Comparison of ENCODE assay signal across 28 cellular contexts in genomic region chr17:42210046-42210445, GRCh38. TPM values are rescaled to one million over a fixed set of nuclear protein-coding genes. Genes with fewer than 3 reads are reported as not detected.
"Had no signal": no experiment of that assay in that cellular context is flagged by ENCODE, and none has a peak within 500 bp of the region (broad histone marks: within the 10 kb centered on the region; RNA-seq: fewer than 3 reads in every experiment).

No MANE protein-coding gene starts in this region.

- H3K4me1 Mint-ChIP-seq: activated CD4-positive, alpha-beta T cell treated with anti-CD3 and anti-CD28 coated beads for 36 hours; activated CD4-positive, alpha-beta T cell treated with anti-CD3 and anti-CD28 coated beads, Interleukin-2, amount 10 ng/mL, durations not matched to agents 7 days and 5 days; activated naive CD8-positive, alpha-beta T cell treated with anti-CD3 and anti-CD28 coated beads, Interleukin-2, amount 50 U/mL, for 24 hours; IgD-negative memory B cell had no signal

- ATAC-seq: activated CD4-positive, alpha-beta T cell treated with anti-CD3 and anti-CD28 coated beads for 36 hours; activated CD8-positive, alpha-beta T cell treated with anti-CD3 and anti-CD28 coated beads, Interleukin-2, amount 10 ng/mL, durations not matched to agents 7 days and 5 days; activated naive CD4-positive, alpha-beta T cell treated with anti-CD3 and anti-CD28 coated beads, Interleukin-2, amount 50 U/mL, for 72 hours; activated naive CD8-positive, alpha-beta T cell treated with anti-CD3 and anti-CD28 coated beads, Interleukin-2, amount 50 U/mL, for 24 hours; Panc1 had no signal

- H3K9me3 Mint-ChIP-seq: activated CD4-positive, alpha-beta T cell treated with anti-CD3 and anti-CD28 coated beads, Interleukin-2, amount 10 ng/mL, durations not matched to agents 7 days and 5 days; activated naive CD4-positive, alpha-beta T cell treated with anti-CD3 and anti-CD28 coated beads, Interleukin-2, amount 50 U/mL, for 72 hours; activated naive CD8-positive, alpha-beta T cell treated with anti-CD3 and anti-CD28 coated beads, Interleukin-2, amount 50 U/mL, for 24 hours; activated T-cell treated with anti-CD3 and anti-CD28 coated beads, Interleukin-2, amount 50 U/mL, for 24 hours; activated T-helper 2 cell treated with anti-CD3 and anti-CD28 coated beads, Interferon-gamma antibody, Interleukin-2, Interleukin-4, amounts not matched to agents 10 μg/mL and 5 μg/mL and 100 μg/mL, durations not matched to agents 14 hours and 24 hours and 36 hours; IgD-negative memory B cell; T-helper 1 cell treated with Interleukin-12 subunit alpha and Interleukin-12 subunit beta and Interleukin-4 antibody, amounts not matched to agents 30 μg/mL and 1 μg/mL, for 36 hours; T-helper 2 cell treated with Interferon-gamma antibody and Interleukin-4, amounts not matched to agents 5 μg/mL and 100 μg/mL, for 36 hours had no signal

- DNase-seq: activated CD4-positive, alpha-beta T cell treated with anti-CD3 and anti-CD28 coated beads for 36 hours; activated CD4-positive, alpha-beta T cell treated with anti-CD3 and anti-CD28 coated beads, Interleukin-2, amount 10 ng/mL, durations not matched to agents 7 days and 5 days; activated CD4-positive, alpha-beta T cell treated with anti-CD3 and anti-CD28 coated beads, Interleukin-2, amount 50 U/mL, for 48 hours; activated CD8-positive, alpha-beta T cell treated with anti-CD3 and anti-CD28 coated beads, Interleukin-2, amount 10 ng/mL, durations not matched to agents 7 days and 5 days; activated gamma-delta T cell; activated naive CD4-positive, alpha-beta T cell treated with Interleukin-2 at 50 U/mL for 16 hours; activated naive CD8-positive, alpha-beta T cell treated with anti-CD3 and anti-CD28 coated beads, Interleukin-2, amount 50 U/mL, for 24 hours; activated T-cell treated with anti-CD3 and anti-CD28 coated beads, Interleukin-2, amount 50 U/mL, for 24 hours; amniotic stem cell; aorta; brain microvascular endothelial cell; Karpas-422; KBM-7; NCI-H1105; NCI-H1417 treated with DMSO at 0.1 percent for 48 hours; NCI-H1694; NCI-H1930; NCI-H345; NCI-H524 treated with DMSO at 0.1 percent for 48 hours had no signal

- H3K4me3 Mint-ChIP-seq: activated CD4-positive, alpha-beta T cell treated with anti-CD3 and anti-CD28 coated beads for 36 hours; activated CD4-positive, alpha-beta T cell treated with anti-CD3 and anti-CD28 coated beads, Interleukin-2, amount 10 ng/mL, durations not matched to agents 7 days and 5 days; activated CD8-positive, alpha-beta T cell treated with anti-CD3 and anti-CD28 coated beads, Interleukin-2, amount 10 ng/mL, durations not matched to agents 7 days and 5 days; activated naive CD8-positive, alpha-beta T cell treated with anti-CD3 and anti-CD28 coated beads, Interleukin-2, amount 50 U/mL, for 24 hours; activated T-cell treated with anti-CD3 and anti-CD28 coated beads, Interleukin-2, amount 50 U/mL, for 24 hours; IgD-negative memory B cell; T-helper 1 cell treated with Interleukin-12 subunit alpha and Interleukin-12 subunit beta and Interleukin-4 antibody, amounts not matched to agents 30 μg/mL and 1 μg/mL, for 36 hours; T-helper 2 cell treated with Interferon-gamma antibody and Interleukin-4, amounts not matched to agents 5 μg/mL and 100 μg/mL, for 36 hours had no signal

- H3K27ac ChIP-seq: brain microvascular endothelial cell had no signal

- H3K27me3 ChIP-seq: brain microvascular endothelial cell had no signal

- H3K27ac Mint-ChIP-seq: activated CD4-positive, alpha-beta T cell treated with anti-CD3 and anti-CD28 coated beads for 36 hours; activated CD4-positive, alpha-beta T cell treated with anti-CD3 and anti-CD28 coated beads, Interleukin-2, amount 10 ng/mL, durations not matched to agents 7 days and 5 days; activated naive CD8-positive, alpha-beta T cell treated with anti-CD3 and anti-CD28 coated beads, Interleukin-2, amount 50 U/mL, for 24 hours; activated T-helper 2 cell treated with anti-CD3 and anti-CD28 coated beads, Interferon-gamma antibody, Interleukin-2, Interleukin-4, amounts not matched to agents 10 μg/mL and 5 μg/mL and 100 μg/mL, durations not matched to agents 14 hours and 24 hours and 36 hours; IgD-negative memory B cell; T-helper 1 cell treated with Interleukin-12 subunit alpha and Interleukin-12 subunit beta and Interleukin-4 antibody, amounts not matched to agents 30 μg/mL and 1 μg/mL, for 36 hours; T-helper 2 cell treated with Interferon-gamma antibody and Interleukin-4, amounts not matched to agents 5 μg/mL and 100 μg/mL, for 36 hours had no signal

- H3K27me3 Mint-ChIP-seq: activated CD4-positive, alpha-beta T cell treated with anti-CD3 and anti-CD28 coated beads for 36 hours; activated CD4-positive, alpha-beta T cell treated with anti-CD3 and anti-CD28 coated beads, Interleukin-2, amount 10 ng/mL, durations not matched to agents 7 days and 5 days; activated naive CD8-positive, alpha-beta T cell treated with anti-CD3 and anti-CD28 coated beads, Interleukin-2, amount 50 U/mL, for 24 hours; activated T-cell treated with anti-CD3 and anti-CD28 coated beads, Interleukin-2, amount 50 U/mL, for 24 hours; IgD-negative memory B cell had no signal

RNA-seq across cellular contexts. Expression of gene HCRT, which starts 24.8 kb away (rescaled TPM):
- total RNA-seq: activated CD4-positive, alpha-beta T cell treated with anti-CD3 and anti-CD28 coated beads for 36 hours; activated CD4-positive, alpha-beta T cell treated with anti-CD3 and anti-CD28 coated beads, Interleukin-2, amount 10 ng/mL, durations not matched to agents 7 days and 5 days; activated CD8-positive, alpha-beta T cell treated with anti-CD3 and anti-CD28 coated beads, Interleukin-2, amount 10 ng/mL, durations not matched to agents 7 days and 5 days; activated naive CD4-positive, alpha-beta T cell treated with anti-CD3 and anti-CD28 coated beads, Interleukin-2, amount 50 U/mL, for 72 hours; activated T-helper 2 cell treated with anti-CD3 and anti-CD28 coated beads, Interferon-gamma antibody, Interleukin-2, Interleukin-4, amounts not matched to agents 10 μg/mL and 5 μg/mL and 100 μg/mL, durations not matched to agents 14 hours and 24 hours and 36 hours; aorta; MCF 10A; NCI-H460; RPMI7951 had no signal
- polyA plus RNA-seq: aorta, IgD-negative memory B cell had no signal

RNA-seq across cellular contexts. Expression of gene KCNH4, which starts 29.1 kb away (rescaled TPM):
- total RNA-seq: MCF 10A had no signal
- polyA plus RNA-seq: aorta, IgD-negative memory B cell had no signal
